9 cellular contexts compared by ENCODE assay signal in genomic region chr10:90047243-90047729, GRCh38.
DNase-seq lines count a peak whose midpoint lies in the region; ATAC-seq and TF ChIP-seq lines count a peak whose summit lies in the region.
"Had no signal": no experiment of that assay in that cellular context is flagged by ENCODE, and none has a peak within 500 bp of the region (broad histone marks: within the 10 kb centered on the region; RNA-seq: fewer than 3 reads in every experiment).

No MANE protein-coding gene starts in this region.

- H3K27ac ChIP-seq in trophoblast cell (ENCODE audit: low read depth, low read length) (no peak overlapping the region), upper lobe of left lung (no peak overlapping the region)

- H3K4me1 ChIP-seq in trophoblast cell (ENCODE audit: control insufficient read depth in 1 of 2, insufficient read depth in 2 of 2, low read length in 2 of 2) (no peaks in the 10 kb centered on the region), upper lobe of left lung (no peaks in the 10 kb centered on the region)

- H2AFZ ChIP-seq in trophoblast cell (ENCODE audit: insufficient read depth, low read length, poor library complexity), result no peak overlapping the region

- WGBS in trophoblast cell (ENCODE audit: extremely low coverage, insufficient coverage, insufficient read length), result no CpG with 5 or more reads among the region's 3 CpGs
- 77 to 82% methylated on average over 3 of the region's 3 CpGs for WGBS in upper lobe of left lung, 2 donors

- H2BK5ac ChIP-seq in trophoblast cell (ENCODE audit: low read depth, low read length, poor library complexity), result no peak overlapping the region

- no peak overlapping the region for H2BK120ac ChIP-seq in trophoblast cell (ENCODE audit: insufficient read depth, low read length, poor library complexity)

- no peak overlapping the region for H3K23ac ChIP-seq in trophoblast cell (ENCODE audit: low read length)

- TF ChIP-seq CTCF in activated B cell treated with CpG ODN at 0.5 μM for 24 hours (IDR thresholded peaks at IDR 0.05) (no peak), upper lobe of left lung (IDR thresholded peaks at IDR 0.05) (no peak)

- H2BK12ac ChIP-seq in trophoblast cell (ENCODE audit: low read length), result no peak overlapping the region

- H3K36me3 ChIP-seq in trophoblast cell (ENCODE audit: control insufficient read depth in 1 of 2, insufficient read depth in 2 of 2, low read length in 2 of 2) (no peaks in the 10 kb centered on the region), upper lobe of left lung (no peaks in the 10 kb centered on the region)

- DNase-seq in activated B cell treated with CpG ODN at 0.5 μM for 24 hours (no peak), amniotic stem cell (lab: John Stamatoyannopoulos, UW) (no peak), trophoblast cell (no peak), upper lobe of left lung (no peak)
- DNase-seq: NCI-H1436 had no signal

- TF ChIP-seq POLR2A in upper lobe of left lung (IDR thresholded peaks at IDR 0.05), result no peak

- no peaks in the 10 kb centered on the region for H3K27me3 Mint-ChIP-seq in activated B cell treated with CpG ODN at 0.5 μM for 24 hours

- H3K36me3 Mint-ChIP-seq in activated B cell treated with CpG ODN at 0.5 μM for 24 hours (ENCODE audit: low read depth), result peaks cover 10% of the 10 kb centered on the region
- H3K36me3 Mint-ChIP-seq: activated naive CD4-positive, alpha-beta T cell treated with anti-CD3 and anti-CD28 coated beads, Interleukin-2, amount 50 U/mL, for 24 hours had no signal

- peak; percentile 92 for ATAC-seq in GM18907 (IDR thresholded peaks at IDR 0.05; ENCODE audit: unreplicated experiment)
- peak; percentile 83 for ATAC-seq in GM21737 (IDR thresholded peaks at IDR 0.05; ENCODE audit: unreplicated experiment)
- ATAC-seq in HG03439 (IDR thresholded peaks at IDR 0.05; ENCODE audit: unreplicated experiment), result peak; percentile 87
- peak; percentile 82 for ATAC-seq in activated B cell treated with CpG ODN at 0.5 μM for 24 hours (ENCODE audit: low read depth)
- ATAC-seq in upper lobe of left lung (ENCODE audit: low FRiP score in 2 of 2), result no peak

- no peak overlapping the region for H2AK5ac ChIP-seq in trophoblast cell (ENCODE audit: low read length)

- peak overlapping the region; percentile 68 for H3K4me3 Mint-ChIP-seq in activated B cell treated with CpG ODN at 0.5 μM for 24 hours
- H3K4me3 Mint-ChIP-seq: activated naive CD4-positive, alpha-beta T cell treated with anti-CD3 and anti-CD28 coated beads, Interleukin-2, amount 50 U/mL, for 24 hours had no signal

- no peak overlapping the region for H4K12ac ChIP-seq in trophoblast cell (ENCODE audit: low read depth, low read length)

- no peak overlapping the region for H3K14ac ChIP-seq in trophoblast cell (ENCODE audit: low read length)

- peaks cover 44% of the 10 kb centered on the region for H3K4me1 Mint-ChIP-seq in activated B cell treated with CpG ODN at 0.5 μM for 24 hours
- H3K4me1 Mint-ChIP-seq: activated naive CD4-positive, alpha-beta T cell treated with anti-CD3 and anti-CD28 coated beads, Interleukin-2, amount 50 U/mL, for 24 hours had no signal

- no peak overlapping the region for H3K18ac ChIP-seq in trophoblast cell (ENCODE audit: low read length)

- H3K4ac ChIP-seq in trophoblast cell (ENCODE audit: low read depth, low read length), result no peak overlapping the region

- no peaks in the 10 kb centered on the region for H3K79me2 ChIP-seq in trophoblast cell (ENCODE audit: control insufficient read depth, insufficient read depth, low read length, poor library complexity)

- H3K9me3 ChIP-seq in trophoblast cell (ENCODE audit: insufficient read depth, low read depth, low read length), result no peaks in the 10 kb centered on the region
- no peaks in the 10 kb centered on the region for H3K9me3 ChIP-seq in upper lobe of left lung

- H3K9ac ChIP-seq in trophoblast cell (ENCODE audit: low read length), result no peak overlapping the region

- H3K79me1 ChIP-seq in trophoblast cell (ENCODE audit: low read length), result no peaks in the 10 kb centered on the region

- no peak overlapping the region for H4K8ac ChIP-seq in trophoblast cell (ENCODE audit: low read depth, low read length)

- H3K4me3 ChIP-seq in trophoblast cell (ENCODE audit: low read depth, low read length) (no peak overlapping the region), upper lobe of left lung (no peak overlapping the region)

- peak overlapping the region; percentile 94 for H3K27ac Mint-ChIP-seq in activated B cell treated with CpG ODN at 0.5 μM for 24 hours
- H3K27ac Mint-ChIP-seq: activated naive CD4-positive, alpha-beta T cell treated with anti-CD3 and anti-CD28 coated beads, Interleukin-2, amount 50 U/mL, for 24 hours had no signal

- intact Hi-C loops in activated B cell treated with CpG ODN at 0.5 μM for 24 hours (cut with micrococcal nuclease), result loop anchor here (1.0 to 10.0 kb wide), 7 partner anchors 55 to 1055 kb away; partner anchors contain the start of genes FAS, IFIT5 and RPP30

- H3K4me2 ChIP-seq in trophoblast cell (ENCODE audit: low read length), result no peak overlapping the region

- TF ChIP-seq EP300 in upper lobe of left lung (IDR thresholded peaks at IDR 0.05), result no peak

- POLR2A ChIA-PET in activated B cell treated with CpG ODN at 0.5 μM for 24 hours (lab: Charles Lee), result no interaction called here

- H4K91ac ChIP-seq in trophoblast cell (ENCODE audit: low read depth, low read length), result no peak overlapping the region

- peaks cover 8% of the 10 kb centered on the region for H3K9me3 Mint-ChIP-seq in activated B cell treated with CpG ODN at 0.5 μM for 24 hours

- CTCF ChIA-PET in activated B cell treated with CpG ODN at 0.5 μM for 24 hours (lab: Charles Lee), result no interaction called here

- no peaks in the 10 kb centered on the region for H3K27me3 ChIP-seq in trophoblast cell (ENCODE audit: insufficient read depth, low read length)
- no peaks in the 10 kb centered on the region for H3K27me3 ChIP-seq in upper lobe of left lung

Comparison
In these comparisons a context has a peak if more than half of its experiments do, and no peak if none do; other contexts are left out.
1. ATAC-seq: peak in GM18907 (single experiment), GM21737 (single experiment), HG03439 (single experiment) and activated B cell treated with CpG ODN at 0.5 μM for 24 hours (single experiment); none in upper lobe of left lung (0 of 2).